ENCODE assay signal across 32 cellular contexts in the genomic region with DNA sequence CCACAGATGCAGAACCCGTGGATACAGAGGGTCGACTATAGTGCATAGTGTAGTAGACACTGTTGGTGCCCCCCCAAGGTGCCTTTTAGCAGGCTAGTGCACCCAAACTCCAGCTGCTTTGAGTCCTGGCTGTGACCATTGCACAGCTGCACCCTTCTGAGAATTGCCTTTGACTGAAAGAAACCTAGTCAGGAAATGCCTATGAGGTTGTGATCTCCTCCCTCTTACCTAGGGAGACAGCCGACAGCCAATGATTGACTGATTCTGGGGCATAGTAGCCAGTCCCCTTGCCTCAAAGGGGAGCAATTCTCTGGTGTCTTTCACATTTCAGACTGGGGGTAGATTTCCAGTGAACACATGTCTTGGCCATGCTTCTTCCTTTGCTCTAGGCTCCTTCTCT.
"Had no signal": no experiment of that assay in that cellular context is flagged by ENCODE, and none has a peak within 500 bp of the region (broad histone marks: within the 10 kb centered on the region; RNA-seq: fewer than 3 reads in every experiment).

No MANE protein-coding gene starts in this region.

- DNase-seq: naive thymus-derived CD8-positive, alpha-beta T cell; nephron progenitor cell; occipital lobe; ovary; posterior cingulate gyrus; psoas muscle; right cardiac atrium; spleen; stimulated activated CD4-positive, alpha-beta T cell treated with anti-CD3 and anti-CD28 coated beads, Interleukin-12 subunit alpha, Interleukin-12 subunit beta, amount 100 ng/mL, for 4 hours; stimulated activated CD4-positive, alpha-beta T cell treated with anti-CD3 and anti-CD28 coated beads, Interleukin-1b, Interleukin-23, amount 100 ng/mL, for 48 hours; stimulated activated CD4-positive, alpha-beta T cell treated with anti-CD3 and anti-CD28 coated beads, Interleukin-4, amount 100 ng/mL, for 1 hour; stimulated activated CD4-positive, alpha-beta T cell treated with anti-CD3 and anti-CD28 coated beads, Interleukin-4, amount 100 ng/mL, for 4 hours; stimulated activated CD8-positive, alpha-beta memory T cell treated with anti-CD3 and anti-CD28 coated beads, Interleukin-4, amount 100 ng/mL, for 48 hours; stimulated activated naive CD4-positive, alpha-beta T cell; stimulated activated naive CD8-positive, alpha-beta T cell treated with anti-CD3 and anti-CD28 coated beads, Interleukin-15, amount 100 ng/mL, for 72 hours; stimulated activated naive CD8-positive, alpha-beta T cell treated with anti-CD3 and anti-CD28 coated beads, Interleukin-15, Interleukin-2, amounts not matched to agents 100 U/mL and 50 U/mL, for 24 hours; substantia nigra; testis; tibial artery; transverse colon; upper lobe of right lung; uterus had no signal

- H3K36me3 ChIP-seq: ovary, spleen, suprapubic skin, tibial artery, transverse colon, upper lobe of right lung, uterus had no signal

- H3K36me3 Mint-ChIP-seq: natural killer cell treated with Interleukin-12 subunit alpha and Interleukin-12 subunit beta and Interleukin-15 and Interleukin-18, amount 100 ng/mL, for 72 hours; stimulated activated memory B cell treated with anti-CD40 and anti-IgM and Interleukin-4, amounts not matched to agents 10 μg/mL and 1 μg/mL and 100 μg/mL, for 72 hours; type B pancreatic cell had no signal

- H3K9ac ChIP-seq: parathyroid adenoma had no signal

- H3K4me1 Mint-ChIP-seq: naive thymus-derived CD8-positive, alpha-beta T cell; nephron progenitor cell; neural crest cell; stimulated activated memory B cell treated with anti-CD40 and anti-IgM and Interleukin-4, amounts not matched to agents 10 μg/mL and 1 μg/mL and 100 μg/mL, for 72 hours; stimulated activated naive CD8-positive, alpha-beta T cell treated with anti-CD3 and anti-CD28 coated beads, Interleukin-15, amount 100 ng/mL, for 72 hours had no signal

- H2AFZ ChIP-seq: parathyroid adenoma had no signal

- H3K27me3 ChIP-seq: ovary, spleen, suprapubic skin, testis, tibial artery, transverse colon, upper lobe of right lung, uterus had no signal

- H3K27ac ChIP-seq: ovary, parathyroid adenoma, psoas muscle, skin epidermis, spleen, suprapubic skin, testis, tibial artery, transverse colon, upper lobe of right lung, uterus had no signal

- H3K79me2 ChIP-seq: parathyroid adenoma had no signal

- H3K4me3 Mint-ChIP-seq: naive thymus-derived CD8-positive, alpha-beta T cell; natural killer cell treated with Interleukin-12 subunit alpha and Interleukin-12 subunit beta and Interleukin-15 and Interleukin-18, amount 100 ng/mL, for 72 hours; nephron progenitor cell; neural crest cell; stimulated activated memory B cell treated with anti-CD40 and anti-IgM and Interleukin-4, amounts not matched to agents 10 μg/mL and 1 μg/mL and 100 μg/mL, for 72 hours; stimulated activated naive CD8-positive, alpha-beta T cell treated with anti-CD3 and anti-CD28 coated beads, Interleukin-15, amount 100 ng/mL, for 72 hours; type B pancreatic cell had no signal

- H3K9me3 ChIP-seq: ovary, psoas muscle, spleen, suprapubic skin, testis, tibial artery, transverse colon, upper lobe of right lung, uterus had no signal

- H3K27me3 Mint-ChIP-seq: progenitor cell of endocrine pancreas; stimulated activated memory B cell treated with anti-CD40 and anti-IgM and Interleukin-4, amounts not matched to agents 10 μg/mL and 1 μg/mL and 100 μg/mL, for 72 hours; type B pancreatic cell had no signal

- ATAC-seq: naive thymus-derived CD8-positive, alpha-beta T cell; natural killer cell treated with Interleukin-12 subunit alpha and Interleukin-12 subunit beta and Interleukin-15 and Interleukin-18, amount 100 ng/mL, for 72 hours; psoas muscle; right cardiac atrium; sciatic nerve; stimulated activated memory B cell treated with anti-CD40 and anti-IgM and Interleukin-4, amounts not matched to agents 10 μg/mL and 1 μg/mL and 100 μg/mL, for 72 hours; stimulated activated naive CD8-positive, alpha-beta T cell treated with anti-CD3 and anti-CD28 coated beads, Interleukin-15, amount 100 ng/mL, for 72 hours; stimulated activated naive CD8-positive, alpha-beta T cell treated with anti-CD3 and anti-CD28 coated beads, Interleukin-15, Interleukin-2, amounts not matched to agents 100 U/mL and 50 U/mL, for 24 hours; upper lobe of right lung had no signal

- H3K4me2 ChIP-seq: smooth muscle cell had no signal

- H3K4me1 ChIP-seq: parathyroid adenoma, psoas muscle, spleen, suprapubic skin, testis, tibial artery, transverse colon, upper lobe of right lung, uterus had no signal

- H3K4me3 ChIP-seq: ovary, psoas muscle, skin epidermis, smooth muscle cell, spleen, suprapubic skin, testis, tibial artery, transverse colon, upper lobe of right lung, uterus had no signal

- H3K9me3 Mint-ChIP-seq: naive thymus-derived CD8-positive, alpha-beta T cell; nephron progenitor cell; neural crest cell; stimulated activated memory B cell treated with anti-CD40 and anti-IgM and Interleukin-4, amounts not matched to agents 10 μg/mL and 1 μg/mL and 100 μg/mL, for 72 hours; stimulated activated naive CD8-positive, alpha-beta T cell treated with anti-CD3 and anti-CD28 coated beads, Interleukin-15, amount 100 ng/mL, for 72 hours had no signal

- H3K27ac Mint-ChIP-seq: naive thymus-derived CD8-positive, alpha-beta T cell; natural killer cell treated with Interleukin-12 subunit alpha and Interleukin-12 subunit beta and Interleukin-15 and Interleukin-18, amount 100 ng/mL, for 72 hours; progenitor cell of endocrine pancreas; stimulated activated memory B cell treated with anti-CD40 and anti-IgM and Interleukin-4, amounts not matched to agents 10 μg/mL and 1 μg/mL and 100 μg/mL, for 72 hours; stimulated activated naive CD8-positive, alpha-beta T cell treated with anti-CD3 and anti-CD28 coated beads, Interleukin-15, amount 100 ng/mL, for 72 hours; type B pancreatic cell had no signal
